Comparison of ENCODE assay signal across 1 cellular context in genomic region chr13:45975337-45975736, GRCh38.
TF ChIP-seq lines count a peak whose summit lies in the region.

No MANE protein-coding gene starts in this region.

TF ChIP-seq in GM12878, 131 proteins besides CTCF, POLR2A, EP300 and RAD21 (continued from another document):
- TF ChIP-seq RCOR1 (conservative IDR thresholded peaks at IDR 0.05; ENCODE audit: low read depth, low read length) (no peak), MTA2 (IDR thresholded peaks at IDR 0.05; ENCODE audit: low read depth) (no peak), MEF2B (IDR thresholded peaks at IDR 0.05; ENCODE audit: partially characterized antibody, poor library complexity, severe bottlenecking) (no peak), NRF1 (conservative IDR thresholded peaks at IDR 0.05; ENCODE audit: low read depth, low read length) (no peak), CHD4 (IDR thresholded peaks at IDR 0.05) (no peak), IKZF2 (IDR thresholded peaks at IDR 0.05) (no peak), CHD1 (IDR thresholded peaks at IDR 0.05; ENCODE audit: low read depth, low read length) (no peak), PAX8 (IDR thresholded peaks at IDR 0.05) (no peak), BRCA1 (IDR thresholded peaks at IDR 0.05; ENCODE audit: low read depth, low read length) (no peak), CBFB (IDR thresholded peaks at IDR 0.05; ENCODE audit: low read depth) (no peak)
- TF ChIP-seq, protein P1, sequence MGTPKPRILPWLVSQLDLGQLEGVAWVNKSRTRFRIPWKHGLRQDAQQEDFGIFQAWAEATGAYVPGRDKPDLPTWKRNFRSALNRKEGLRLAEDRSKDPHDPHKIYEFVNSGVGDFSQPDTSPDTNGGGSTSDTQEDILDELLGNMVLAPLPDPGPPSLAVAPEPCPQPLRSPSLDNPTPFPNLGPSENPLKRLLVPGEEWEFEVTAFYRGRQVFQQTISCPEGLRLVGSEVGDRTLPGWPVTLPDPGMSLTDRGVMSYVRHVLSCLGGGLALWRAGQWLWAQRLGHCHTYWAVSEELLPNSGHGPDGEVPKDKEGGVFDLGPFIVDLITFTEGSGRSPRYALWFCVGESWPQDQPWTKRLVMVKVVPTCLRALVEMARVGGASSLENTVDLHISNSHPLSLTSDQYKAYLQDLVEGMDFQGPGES (IDR thresholded peaks at IDR 0.05), result no peak
- TF ChIP-seq, protein P2, sequence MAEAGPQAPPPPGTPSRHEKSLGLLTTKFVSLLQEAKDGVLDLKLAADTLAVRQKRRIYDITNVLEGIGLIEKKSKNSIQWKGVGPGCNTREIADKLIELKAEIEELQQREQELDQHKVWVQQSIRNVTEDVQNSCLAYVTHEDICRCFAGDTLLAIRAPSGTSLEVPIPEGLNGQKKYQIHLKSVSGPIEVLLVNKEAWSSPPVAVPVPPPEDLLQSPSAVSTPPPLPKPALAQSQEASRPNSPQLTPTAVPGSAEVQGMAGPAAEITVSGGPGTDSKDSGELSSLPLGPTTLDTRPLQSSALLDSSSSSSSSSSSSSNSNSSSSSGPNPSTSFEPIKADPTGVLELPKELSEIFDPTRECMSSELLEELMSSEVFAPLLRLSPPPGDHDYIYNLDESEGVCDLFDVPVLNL (IDR thresholded peaks at IDR 0.05; ENCODE audit: low read depth, low read length), result no peak
- TF ChIP-seq, protein P3, sequence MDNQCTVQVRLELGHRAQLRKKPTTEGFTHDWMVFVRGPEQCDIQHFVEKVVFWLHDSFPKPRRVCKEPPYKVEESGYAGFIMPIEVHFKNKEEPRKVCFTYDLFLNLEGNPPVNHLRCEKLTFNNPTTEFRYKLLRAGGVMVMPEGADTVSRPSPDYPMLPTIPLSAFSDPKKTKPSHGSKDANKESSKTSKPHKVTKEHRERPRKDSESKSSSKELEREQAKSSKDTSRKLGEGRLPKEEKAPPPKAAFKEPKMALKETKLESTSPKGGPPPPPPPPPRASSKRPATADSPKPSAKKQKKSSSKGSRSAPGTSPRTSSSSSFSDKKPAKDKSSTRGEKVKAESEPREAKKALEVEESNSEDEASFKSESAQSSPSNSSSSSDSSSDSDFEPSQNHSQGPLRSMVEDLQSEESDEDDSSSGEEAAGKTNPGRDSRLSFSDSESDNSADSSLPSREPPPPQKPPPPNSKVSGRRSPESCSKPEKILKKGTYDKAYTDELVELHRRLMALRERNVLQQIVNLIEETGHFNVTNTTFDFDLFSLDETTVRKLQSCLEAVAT (IDR thresholded peaks at IDR 0.05), result no peak
- TF ChIP-seq, protein P4, sequence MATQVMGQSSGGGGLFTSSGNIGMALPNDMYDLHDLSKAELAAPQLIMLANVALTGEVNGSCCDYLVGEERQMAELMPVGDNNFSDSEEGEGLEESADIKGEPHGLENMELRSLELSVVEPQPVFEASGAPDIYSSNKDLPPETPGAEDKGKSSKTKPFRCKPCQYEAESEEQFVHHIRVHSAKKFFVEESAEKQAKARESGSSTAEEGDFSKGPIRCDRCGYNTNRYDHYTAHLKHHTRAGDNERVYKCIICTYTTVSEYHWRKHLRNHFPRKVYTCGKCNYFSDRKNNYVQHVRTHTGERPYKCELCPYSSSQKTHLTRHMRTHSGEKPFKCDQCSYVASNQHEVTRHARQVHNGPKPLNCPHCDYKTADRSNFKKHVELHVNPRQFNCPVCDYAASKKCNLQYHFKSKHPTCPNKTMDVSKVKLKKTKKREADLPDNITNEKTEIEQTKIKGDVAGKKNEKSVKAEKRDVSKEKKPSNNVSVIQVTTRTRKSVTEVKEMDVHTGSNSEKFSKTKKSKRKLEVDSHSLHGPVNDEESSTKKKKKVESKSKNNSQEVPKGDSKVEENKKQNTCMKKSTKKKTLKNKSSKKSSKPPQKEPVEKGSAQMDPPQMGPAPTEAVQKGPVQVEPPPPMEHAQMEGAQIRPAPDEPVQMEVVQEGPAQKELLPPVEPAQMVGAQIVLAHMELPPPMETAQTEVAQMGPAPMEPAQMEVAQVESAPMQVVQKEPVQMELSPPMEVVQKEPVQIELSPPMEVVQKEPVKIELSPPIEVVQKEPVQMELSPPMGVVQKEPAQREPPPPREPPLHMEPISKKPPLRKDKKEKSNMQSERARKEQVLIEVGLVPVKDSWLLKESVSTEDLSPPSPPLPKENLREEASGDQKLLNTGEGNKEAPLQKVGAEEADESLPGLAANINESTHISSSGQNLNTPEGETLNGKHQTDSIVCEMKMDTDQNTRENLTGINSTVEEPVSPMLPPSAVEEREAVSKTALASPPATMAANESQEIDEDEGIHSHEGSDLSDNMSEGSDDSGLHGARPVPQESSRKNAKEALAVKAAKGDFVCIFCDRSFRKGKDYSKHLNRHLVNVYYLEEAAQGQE (IDR thresholded peaks at IDR 0.05; ENCODE audit: low read depth, low read length), result no peak
